Comparison of ENCODE assay signal across 8 cellular contexts in the genomic region with DNA sequence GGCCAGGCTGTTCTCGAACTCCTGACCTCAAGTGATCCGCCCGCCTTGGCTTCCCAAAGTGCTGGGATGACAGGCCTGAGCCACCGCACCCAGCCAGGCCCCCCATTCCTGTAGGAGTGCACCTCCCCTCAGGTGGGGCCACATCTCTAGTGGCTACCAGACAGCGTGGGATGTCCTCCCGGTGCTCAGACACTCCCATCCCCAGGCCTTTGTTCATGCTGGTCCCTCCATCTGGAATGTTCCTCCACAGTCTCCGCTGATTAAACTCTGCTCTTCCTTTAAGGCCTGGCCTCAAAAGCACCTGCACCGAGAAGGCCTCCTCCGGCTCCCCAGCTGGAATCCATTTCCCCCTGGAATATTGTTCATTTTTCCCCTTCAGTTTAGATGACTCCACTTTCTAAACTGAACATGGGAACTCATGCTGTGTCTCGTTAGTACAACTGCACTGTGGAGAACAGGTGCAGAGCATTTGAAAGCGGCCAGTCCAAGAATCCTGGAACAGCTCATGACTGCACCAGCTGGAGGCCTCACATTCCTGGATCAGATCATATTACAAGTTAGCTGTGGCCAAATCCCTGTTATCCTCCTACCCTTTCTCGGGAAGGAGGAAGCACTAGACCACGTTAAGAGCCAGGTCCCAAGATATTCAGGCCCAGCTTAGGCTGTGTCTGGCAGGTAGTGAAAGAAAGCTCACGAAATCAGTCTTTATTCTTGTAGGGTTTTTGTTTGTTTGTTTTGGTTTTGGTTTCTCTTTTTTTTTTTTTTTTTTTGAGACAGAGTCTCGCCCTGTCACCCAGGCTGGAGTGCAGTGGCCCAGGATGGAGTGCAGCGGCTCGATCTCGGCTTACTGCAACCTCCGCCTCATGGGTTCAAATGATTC. TPM values are rescaled to one million over a fixed set of nuclear protein-coding genes. Genes with fewer than 3 reads are reported as not detected.
DNase-seq lines count a peak whose midpoint lies in the region; ATAC-seq and TF ChIP-seq lines count a peak whose summit lies in the region.

No MANE protein-coding gene starts in this region.

- H3K36me3 Mint-ChIP-seq in WTC11, result 0 out of 2 replicates have a peak, but pooled peaks cover 2% of the 10 kb centered on the region
- no peaks in the 10 kb centered on the region for H3K36me3 Mint-ChIP-seq in activated CD8-positive, alpha-beta T cell treated with anti-CD3 and anti-CD28 coated beads, Interleukin-2, amount 10 ng/mL, durations not matched to agents 7 days and 5 days (ENCODE audit: low read depth)

- H3K9me3 Mint-ChIP-seq in WTC11, result peaks cover 3% of the 10 kb centered on the region; the same call in 1 of the 2 replicates
- no peaks in the 10 kb centered on the region for H3K9me3 Mint-ChIP-seq in activated CD8-positive, alpha-beta T cell treated with anti-CD3 and anti-CD28 coated beads, Interleukin-2, amount 10 ng/mL, durations not matched to agents 7 days and 5 days (ENCODE audit: insufficient read depth)

- ATAC-seq in WTC11 (peak; percentile 97), gastrocnemius medialis (peak; percentile 99 to 100), HG03175 (IDR thresholded peaks at IDR 0.05; ENCODE audit: unreplicated experiment) (no peak), HG03439 (IDR thresholded peaks at IDR 0.05; ENCODE audit: unreplicated experiment) (no peak)
- ATAC-seq in activated CD8-positive, alpha-beta T cell treated with anti-CD3 and anti-CD28 coated beads, Interleukin-2, amount 10 ng/mL, durations not matched to agents 7 days and 5 days, result no peak

- peaks cover 29% of the 10 kb centered on the region for H3K4me1 Mint-ChIP-seq in WTC11
- H3K4me1 Mint-ChIP-seq in activated CD8-positive, alpha-beta T cell treated with anti-CD3 and anti-CD28 coated beads, Interleukin-2, amount 10 ng/mL, durations not matched to agents 7 days and 5 days (ENCODE audit: low read depth), result peaks cover 3% of the 10 kb centered on the region

- CTCF ChIA-PET in AG04450 (lab: Charles Lee), result interaction anchor here (1.9 kb wide), 1 partner anchor 33 kb away, joined by 8 read pairs; no protein-coding TSS in a partner anchor
- CTCF ChIA-PET in WTC11 (lab: Charles Lee), result interaction anchor here (0.7 to 2.5 kb wide), 13 partner anchors 10 to 1175 kb away, joined by 3 to 15 read pairs (median 4); no protein-coding TSS in a partner anchor
- CTCF ChIA-PET in activated CD8-positive, alpha-beta T cell treated with anti-CD3 and anti-CD28 coated beads, Interleukin-2, amount 10 ng/mL, durations not matched to agents 7 days and 5 days (lab: Charles Lee), result interaction anchor here (0.6 kb wide), 1 partner anchor 14 kb away, joined by 3 read pairs; no protein-coding TSS in a partner anchor

- peak overlapping the region; percentile 97 for H3K27ac Mint-ChIP-seq in WTC11
- H3K27ac Mint-ChIP-seq in activated CD8-positive, alpha-beta T cell treated with anti-CD3 and anti-CD28 coated beads, Interleukin-2, amount 10 ng/mL, durations not matched to agents 7 days and 5 days, result no peak overlapping the region

- H3K27ac ChIP-seq in AG04450 (ENCODE audit: low read depth, low read length), result no peak overlapping the region
- peak overlapping the region; percentile 87 for H3K27ac ChIP-seq in left ventricle myocardium inferior (replicated peaks)
- H3K27ac ChIP-seq in gastrocnemius medialis, result peak overlapping the region; percentile 65 to 86 (median 78)

- H3K4me3 Mint-ChIP-seq in WTC11, result peak overlapping the region; percentile 18
- H3K4me3 Mint-ChIP-seq in activated CD8-positive, alpha-beta T cell treated with anti-CD3 and anti-CD28 coated beads, Interleukin-2, amount 10 ng/mL, durations not matched to agents 7 days and 5 days, result no peak overlapping the region

- TF ChIP-seq POLR2A in gastrocnemius medialis (IDR thresholded peaks at IDR 0.05), result no peak

- H3K27me3 ChIP-seq in AG04450 (ENCODE audit: control insufficient read depth, insufficient read depth, low read length) (no peaks in the 10 kb centered on the region), MG63 (no peaks in the 10 kb centered on the region), left ventricle myocardium inferior (ENCODE audit: low read depth) (no peaks in the 10 kb centered on the region), gastrocnemius medialis (no peaks in the 10 kb centered on the region)

- in situ Hi-C loops in gastrocnemius medialis (cut with MboI; ENCODE audit: low sequenced_read_pairs in 4 of 4), result loop anchor here in 2 of 4 donors (25.0 kb wide), 1 partner anchor 104 kb away; no protein-coding TSS in a partner anchor

- no peak overlapping the region for H3K4me3 ChIP-seq in AG04450 (ENCODE audit: low read depth, low read length)
- no peak overlapping the region for H3K4me3 ChIP-seq in MG63
- H3K4me3 ChIP-seq in left ventricle myocardium inferior, result peak overlapping the region; percentile 22
- peak overlapping the region in 3 of 4 donors; percentile 5 to 31 (median 21) for H3K4me3 ChIP-seq in gastrocnemius medialis

- intact Hi-C loops in left ventricle myocardium inferior (cut with micrococcal nuclease) (no loop called here), gastrocnemius medialis (cut with DNase I; ENCODE audit: low total_unique reads) (no loop called here)

- no peaks in the 10 kb centered on the region for H3K27me3 Mint-ChIP-seq in WTC11 (ENCODE audit: low read depth)
- H3K27me3 Mint-ChIP-seq in activated CD8-positive, alpha-beta T cell treated with anti-CD3 and anti-CD28 coated beads, Interleukin-2, amount 10 ng/mL, durations not matched to agents 7 days and 5 days (ENCODE audit: low read depth), result no peaks in the 10 kb centered on the region

- DNase-seq in AG04450 (ENCODE audit: low read depth, low spot score), result peak; percentile 82
- peak; percentile 72 for DNase-seq in MG63
- peak; percentile 68 for DNase-seq in WTC11 (ENCODE audit: low spot score)
- peak; percentile 46 for DNase-seq in left ventricle myocardium inferior
- DNase-seq in gastrocnemius medialis, result peak; percentile 78 to 85
- no peak for DNase-seq in activated CD8-positive, alpha-beta T cell treated with anti-CD3 and anti-CD28 coated beads, Interleukin-2, amount 10 ng/mL, durations not matched to agents 7 days and 5 days

- H3K4me1 ChIP-seq in left ventricle myocardium inferior (peaks cover 19% of the 10 kb centered on the region), gastrocnemius medialis (peaks cover 11 to 12% of the 10 kb centered on the region in 2 donors)

- POLR2A ChIA-PET in AG04450 (lab: Yijun Ruan, JAX), result interaction anchor here (0.7 to 1.1 kb wide), 3 partner anchors 10 to 61 kb away, joined by 4 to 8 read pairs (median 7); no protein-coding TSS in a partner anchor
- POLR2A ChIA-PET in WTC11 (lab: Charles Lee), result interaction anchor here (0.7 to 2.1 kb wide), 5 partner anchors 10 to 173 kb away, joined by 3 to 11 read pairs (median 3); no protein-coding TSS in a partner anchor
- POLR2A ChIA-PET in activated CD8-positive, alpha-beta T cell treated with anti-CD3 and anti-CD28 coated beads, Interleukin-2, amount 10 ng/mL, durations not matched to agents 7 days and 5 days (lab: Charles Lee), result interaction anchor here (1.1 kb wide), 1 partner anchor 10 kb away, joined by 5 read pairs; no protein-coding TSS in a partner anchor

- TF ChIP-seq CTCF in AG04450 (IDR thresholded peaks at IDR 0.05; ENCODE audit: low read depth, low read length), result no peak
- TF ChIP-seq CTCF in WTC11 (IDR thresholded peaks at IDR 0.05), result no peak
- no peak for TF ChIP-seq CTCF in left ventricle myocardium inferior (IDR thresholded peaks at IDR 0.05; ENCODE audit: borderline replicate concordance)
- TF ChIP-seq CTCF in gastrocnemius medialis (IDR thresholded peaks at IDR 0.05 in 4 of 5, conservative IDR thresholded peaks at IDR 0.05 in 1 of 5), result no peak

- no peaks in the 10 kb centered on the region for H3K36me3 ChIP-seq in MG63
- no peaks in the 10 kb centered on the region for H3K36me3 ChIP-seq in left ventricle myocardium inferior
- H3K36me3 ChIP-seq in gastrocnemius medialis, result no peaks in the 10 kb centered on the region

- H3K9me3 ChIP-seq in AG04450 (ENCODE audit: control insufficient read depth, insufficient read depth, low read length) (no peaks in the 10 kb centered on the region), MG63 (no peaks in the 10 kb centered on the region), left ventricle myocardium inferior (replicated peaks) (no peaks in the 10 kb centered on the region), gastrocnemius medialis (no peaks in the 10 kb centered on the region)

TF ChIP-seq in WTC11, 78 proteins besides CTCF, POLR2A, EP300 and RAD21 (continues in another document):
- TF ChIP-seq ZBTB21 (CRISPR knock-in tag; IDR thresholded peaks at IDR 0.05; ENCODE audit: borderline replicate concordance), result no peak
- TF ChIP-seq, protein P1, sequence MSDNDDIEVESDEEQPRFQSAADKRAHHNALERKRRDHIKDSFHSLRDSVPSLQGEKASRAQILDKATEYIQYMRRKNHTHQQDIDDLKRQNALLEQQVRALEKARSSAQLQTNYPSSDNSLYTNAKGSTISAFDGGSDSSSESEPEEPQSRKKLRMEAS (CRISPR knock-in tag; IDR thresholded peaks at IDR 0.05), result 0 out of 2 replicates have a peak, but pooled peaks have one; percentile 19
- TF ChIP-seq CREM (CRISPR knock-in tag; IDR thresholded peaks at IDR 0.05), result 0 out of 2 replicates have a peak, but pooled peaks have one; percentile 26
- peak; percentile 79 for TF ChIP-seq TEAD4 (CRISPR knock-in tag; IDR thresholded peaks at IDR 0.05)
- TF ChIP-seq IRF2 (CRISPR knock-in tag; IDR thresholded peaks at IDR 0.05; ENCODE audit: borderline replicate concordance, low read depth), result no peak
- TF ChIP-seq TEAD1 (CRISPR knock-in tag; IDR thresholded peaks at IDR 0.05), result peak; percentile 92; the same call in 1 of the 2 replicates
- TF ChIP-seq, protein P2, sequence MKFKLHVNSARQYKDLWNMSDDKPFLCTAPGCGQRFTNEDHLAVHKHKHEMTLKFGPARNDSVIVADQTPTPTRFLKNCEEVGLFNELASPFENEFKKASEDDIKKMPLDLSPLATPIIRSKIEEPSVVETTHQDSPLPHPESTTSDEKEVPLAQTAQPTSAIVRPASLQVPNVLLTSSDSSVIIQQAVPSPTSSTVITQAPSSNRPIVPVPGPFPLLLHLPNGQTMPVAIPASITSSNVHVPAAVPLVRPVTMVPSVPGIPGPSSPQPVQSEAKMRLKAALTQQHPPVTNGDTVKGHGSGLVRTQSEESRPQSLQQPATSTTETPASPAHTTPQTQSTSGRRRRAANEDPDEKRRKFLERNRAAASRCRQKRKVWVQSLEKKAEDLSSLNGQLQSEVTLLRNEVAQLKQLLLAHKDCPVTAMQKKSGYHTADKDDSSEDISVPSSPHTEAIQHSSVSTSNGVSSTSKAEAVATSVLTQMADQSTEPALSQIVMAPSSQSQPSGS (CRISPR knock-in tag; IDR thresholded peaks at IDR 0.05; ENCODE audit: borderline replicate concordance, low read depth), result no peak

RNA-seq across cellular contexts. Expression of a gene that starts 10.8 kb away (rescaled TPM):
- polyA plus RNA-seq in AG04450 (2011; rRNA removed), result 31.8 and 37.3 TPM in 2 replicates
- polyA minus RNA-seq in AG04450 (2011; rRNA and poly(A)+ RNA removed), result 70.2 and 78.0 TPM in 2 replicates
- total RNA-seq in MG63 (2014; rRNA removed; shearing (Covaris generic); ENCODE audit: low replicate concordance), result 24.0 and 39.2 TPM in 2 replicates
- total RNA-seq in WTC11 (2021) (272 to 314 TPM (median 311 TPM) in 3 replicates), left ventricle myocardium inferior (109 TPM), gastrocnemius medialis (10 to 100 TPM; 29.9 to 41.6 (median 37.2) TPM)
- total RNA-seq in activated CD8-positive, alpha-beta T cell treated with anti-CD3 and anti-CD28 coated beads, Interleukin-2, amount 10 ng/mL, durations not matched to agents 7 days and 5 days, result 100 to 1,000 TPM; 215 to 216 TPM

Comparison
In these comparisons a context has a peak if more than half of its experiments do, and no peak if none do; other contexts are left out.
1. H3K4me3 ChIP-seq: peak in left ventricle myocardium inferior (single experiment) and gastrocnemius medialis (3 of 4); none in AG04450 (single experiment) and MG63 (single experiment).
2. ATAC-seq: peak in WTC11 (single experiment) and gastrocnemius medialis (2 of 2); none in HG03175 (single experiment), activated CD8-positive, alpha-beta T cell treated with anti-CD3 and anti-CD28 coated beads, Interleukin-2, amount 10 ng/mL, durations not matched to agents 7 days and 5 days (single experiment) and HG03439 (single experiment).